In the genomic region with DNA sequence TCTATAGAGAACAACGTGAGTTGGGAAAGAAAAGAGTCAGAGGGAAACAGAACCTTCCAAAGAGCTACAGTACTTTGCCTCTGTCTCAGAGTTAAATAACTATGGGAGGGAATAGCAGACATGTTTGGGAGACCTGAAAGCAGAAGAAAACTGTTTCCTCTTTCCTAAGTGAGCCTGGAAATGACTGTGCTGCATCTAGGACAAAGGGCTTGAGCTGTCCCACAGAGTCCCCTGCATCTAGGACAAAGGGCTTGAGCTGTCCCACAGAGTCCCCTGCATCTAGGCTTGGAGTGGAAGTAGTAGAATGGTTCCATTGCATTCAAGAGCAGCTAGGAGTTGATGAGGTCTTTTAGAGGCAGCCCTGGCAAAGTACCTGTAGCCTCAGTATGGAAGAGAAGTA, we compare ENCODE assay signal across 1 cellular context.
TF ChIP-seq lines count a peak whose summit lies in the region.

No MANE protein-coding gene starts in this region.

TF ChIP-seq in A549, 52 proteins besides CTCF, POLR2A, EP300 and RAD21 (continued from another document):
- TF ChIP-seq, protein P1, sequence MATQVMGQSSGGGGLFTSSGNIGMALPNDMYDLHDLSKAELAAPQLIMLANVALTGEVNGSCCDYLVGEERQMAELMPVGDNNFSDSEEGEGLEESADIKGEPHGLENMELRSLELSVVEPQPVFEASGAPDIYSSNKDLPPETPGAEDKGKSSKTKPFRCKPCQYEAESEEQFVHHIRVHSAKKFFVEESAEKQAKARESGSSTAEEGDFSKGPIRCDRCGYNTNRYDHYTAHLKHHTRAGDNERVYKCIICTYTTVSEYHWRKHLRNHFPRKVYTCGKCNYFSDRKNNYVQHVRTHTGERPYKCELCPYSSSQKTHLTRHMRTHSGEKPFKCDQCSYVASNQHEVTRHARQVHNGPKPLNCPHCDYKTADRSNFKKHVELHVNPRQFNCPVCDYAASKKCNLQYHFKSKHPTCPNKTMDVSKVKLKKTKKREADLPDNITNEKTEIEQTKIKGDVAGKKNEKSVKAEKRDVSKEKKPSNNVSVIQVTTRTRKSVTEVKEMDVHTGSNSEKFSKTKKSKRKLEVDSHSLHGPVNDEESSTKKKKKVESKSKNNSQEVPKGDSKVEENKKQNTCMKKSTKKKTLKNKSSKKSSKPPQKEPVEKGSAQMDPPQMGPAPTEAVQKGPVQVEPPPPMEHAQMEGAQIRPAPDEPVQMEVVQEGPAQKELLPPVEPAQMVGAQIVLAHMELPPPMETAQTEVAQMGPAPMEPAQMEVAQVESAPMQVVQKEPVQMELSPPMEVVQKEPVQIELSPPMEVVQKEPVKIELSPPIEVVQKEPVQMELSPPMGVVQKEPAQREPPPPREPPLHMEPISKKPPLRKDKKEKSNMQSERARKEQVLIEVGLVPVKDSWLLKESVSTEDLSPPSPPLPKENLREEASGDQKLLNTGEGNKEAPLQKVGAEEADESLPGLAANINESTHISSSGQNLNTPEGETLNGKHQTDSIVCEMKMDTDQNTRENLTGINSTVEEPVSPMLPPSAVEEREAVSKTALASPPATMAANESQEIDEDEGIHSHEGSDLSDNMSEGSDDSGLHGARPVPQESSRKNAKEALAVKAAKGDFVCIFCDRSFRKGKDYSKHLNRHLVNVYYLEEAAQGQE (IDR thresholded peaks at IDR 0.05), result no peak
- no peak for TF ChIP-seq MAFK (IDR thresholded peaks at IDR 0.05; ENCODE audit: partially characterized antibody)
- no peak for TF ChIP-seq SREBF2 (IDR thresholded peaks at IDR 0.05)
- TF ChIP-seq JUNB (IDR thresholded peaks at IDR 0.05), result no peak
